Comparison of ENCODE assay signal across 8 cellular contexts in the genomic region with DNA sequence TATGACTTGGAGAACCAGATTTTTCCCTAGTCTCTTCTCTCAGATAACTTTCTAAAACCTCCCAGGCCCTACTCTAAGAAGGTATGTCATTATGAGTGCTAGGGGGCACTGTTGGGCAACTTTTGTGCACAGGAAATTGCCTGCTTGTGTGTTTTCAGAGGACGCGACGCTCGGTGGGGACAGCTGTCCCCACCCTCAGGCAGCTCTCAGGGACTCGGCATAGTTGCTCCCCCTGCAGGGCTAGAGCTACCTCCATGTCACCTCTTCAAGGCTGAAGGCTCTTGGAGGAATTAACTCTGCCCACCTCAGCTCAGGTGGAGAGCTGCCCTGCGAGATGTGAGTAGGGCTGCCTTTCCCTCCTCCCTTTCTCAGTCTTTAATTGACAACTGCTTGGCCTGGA. TPM values are rescaled to one million over a fixed set of nuclear protein-coding genes. Genes with fewer than 3 reads are reported as not detected.
DNase-seq lines count a peak whose midpoint lies in the region; ATAC-seq and TF ChIP-seq lines count a peak whose summit lies in the region.

No MANE protein-coding gene starts in this region.

- no peaks in the 10 kb centered on the region for H3K36me3 Mint-ChIP-seq in CD4-positive, alpha-beta memory T cell
- no peaks in the 10 kb centered on the region for H3K36me3 Mint-ChIP-seq in activated T-helper 17 cell treated with anti-CD3 and anti-CD28 coated beads, Interleukin-2, amount 50 U/mL, for 72 hours (ENCODE audit: low read depth)

- H3K4me1 Mint-ChIP-seq in CD4-positive, alpha-beta memory T cell = peaks cover 4 to 11% (median 6%) of the 10 kb centered on the region in 4 donors
- H3K4me1 Mint-ChIP-seq in activated T-helper 17 cell treated with anti-CD3 and anti-CD28 coated beads, Interleukin-2, amount 50 U/mL, for 72 hours = no peaks in the 10 kb centered on the region

- POLR2A ChIA-PET in CD4-positive, alpha-beta memory T cell (lab: Charles Lee; ENCODE audit: partially characterized antibody) = no interaction called here
- POLR2A ChIA-PET in PC-9 (lab: Charles Lee; ENCODE audit: unreplicated experiment) = interaction anchor here (0.6 kb wide), 2 partner anchors 90 to 173 kb away, joined by 3 read pairs; no protein-coding TSS in a partner anchor

- no peak overlapping the region for H3K27ac ChIP-seq in CD4-positive, alpha-beta memory T cell (ENCODE audit: low read depth, low read length)
- no peak overlapping the region for H3K27ac ChIP-seq in PC-9

- peaks cover 4% of the 10 kb centered on the region for H3K27me3 ChIP-seq in CD4-positive, alpha-beta memory T cell (ENCODE audit: insufficient read depth, low read length)
- peaks cover 84% of the 10 kb centered on the region for H3K27me3 ChIP-seq in PC-9 (ENCODE audit: insufficient read depth, low read depth)

- H3K27me3 Mint-ChIP-seq in CD4-positive, alpha-beta memory T cell = peaks cover 16 to 23% of the 10 kb centered on the region in 2 donors
- peaks cover 26% of the 10 kb centered on the region for H3K27me3 Mint-ChIP-seq in activated T-helper 17 cell treated with anti-CD3 and anti-CD28 coated beads, Interleukin-2, amount 50 U/mL, for 72 hours

- intact Hi-C loops in CD4-positive, alpha-beta memory T cell (cut with micrococcal nuclease) = loop anchor here (1.0 kb wide), 1 partner anchor 90 kb away; no protein-coding TSS in a partner anchor
- intact Hi-C loops in PC-9 (cut with micrococcal nuclease; ENCODE audit: unreplicated experiment) = loop anchor here (1.0 kb wide), 1 partner anchor 104 kb away; no protein-coding TSS in a partner anchor

- H3K9me3 ChIP-seq in CD4-positive, alpha-beta memory T cell (ENCODE audit: control insufficient read depth in 1 of 2, low read length in 2 of 2) = no peaks in the 10 kb centered on the region
- no peaks in the 10 kb centered on the region for H3K9me3 ChIP-seq in PC-9 (ENCODE audit: insufficient read depth, low read depth)

- no peak overlapping the region for H3K4me2 ChIP-seq in PC-9

- H3K79me2 ChIP-seq in PC-9 (ENCODE audit: low read depth) = no peaks in the 10 kb centered on the region

- no TSS peak for BruUV-seq in PC-9 (replicated peaks; lab: Mats Ljungman, UMichigan)

- H3F3A ChIP-seq in PC-9 (ENCODE audit: insufficient read depth, low read depth) = no peaks in the 10 kb centered on the region

- no peak overlapping the region for H3K27ac Mint-ChIP-seq in CD4-positive, alpha-beta memory T cell
- no peak overlapping the region for H3K27ac Mint-ChIP-seq in activated T-helper 17 cell treated with anti-CD3 and anti-CD28 coated beads, Interleukin-2, amount 50 U/mL, for 72 hours

- DNase-seq in CD4-positive, alpha-beta memory T cell = peak; percentile 29 to 54 (median 38)
- peak; percentile 37 for DNase-seq in LNCaP clone FGC (ENCODE audit: low read depth)
- peak; percentile 46 to 52 for DNase-seq in PC-9
- peak; percentile 22 to 23 for DNase-seq in hippocampal formation (lab: John Stamatoyannopoulos, UW)
- peak; percentile 29 to 36 for DNase-seq in stimulated activated CD4-positive, alpha-beta T cell treated with anti-CD3 and anti-CD28 coated beads, Interleukin-15, amount 100 ng/mL, for 48 hours (ENCODE audit: low read depth in 2 of 2)

- no peaks in the 10 kb centered on the region for H4K20me1 ChIP-seq in PC-9 (ENCODE audit: insufficient read depth)

- no peak overlapping the region for H3K4me3 Mint-ChIP-seq in CD4-positive, alpha-beta memory T cell
- no peak overlapping the region for H3K4me3 Mint-ChIP-seq in activated T-helper 17 cell treated with anti-CD3 and anti-CD28 coated beads, Interleukin-2, amount 50 U/mL, for 72 hours

- TF ChIP-seq CTCF in LNCaP clone FGC (IDR thresholded peaks at IDR 0.05; ENCODE audit: control insufficient read depth, extremely low read depth, insufficient read depth) (peak; percentile 74), PC-9 (conservative IDR thresholded peaks at IDR 0.05) (peak; percentile 66)

- H2AFZ ChIP-seq in PC-9 = no peak overlapping the region

- ATAC-seq in GM19372 (IDR thresholded peaks at IDR 0.05; ENCODE audit: low read depth, unreplicated experiment) (peak; percentile 58), GM21737 (IDR thresholded peaks at IDR 0.05; ENCODE audit: unreplicated experiment) (no peak)
- ATAC-seq in activated T-helper 17 cell treated with anti-CD3 and anti-CD28 coated beads, Interleukin-2, amount 50 U/mL, for 72 hours (replicated peaks) = peak; percentile 41

- H3K4me1 ChIP-seq in CD4-positive, alpha-beta memory T cell (ENCODE audit: insufficient read depth, low read length) = no peaks in the 10 kb centered on the region
- H3K4me1 ChIP-seq in PC-9 (replicated peaks; ENCODE audit: insufficient read depth) = no peaks in the 10 kb centered on the region

- no peaks in the 10 kb centered on the region for H3K9me2 ChIP-seq in PC-9 (ENCODE audit: insufficient read depth)

- no peak overlapping the region for H3K4me3 ChIP-seq in CD4-positive, alpha-beta memory T cell (ENCODE audit: low read length in 2 of 2)
- H3K4me3 ChIP-seq in LNCaP clone FGC (ENCODE audit: low read depth, low read length) (no peak overlapping the region), PC-9 (no peak overlapping the region)

- no peaks in the 10 kb centered on the region for H3K9me3 Mint-ChIP-seq in CD4-positive, alpha-beta memory T cell
- no peaks in the 10 kb centered on the region for H3K9me3 Mint-ChIP-seq in activated T-helper 17 cell treated with anti-CD3 and anti-CD28 coated beads, Interleukin-2, amount 50 U/mL, for 72 hours

- no peaks in the 10 kb centered on the region for H3K36me3 ChIP-seq in CD4-positive, alpha-beta memory T cell (ENCODE audit: insufficient read depth, low read length)
- H3K36me3 ChIP-seq in PC-9 (ENCODE audit: low read depth) = no peaks in the 10 kb centered on the region

- CTCF ChIA-PET in CD4-positive, alpha-beta memory T cell (lab: Charles Lee; ENCODE audit: partially characterized antibody) = interaction anchor here (1.1 to 8.4 kb wide), 8 partner anchors 12 to 104 kb away, joined by 3 to 100 read pairs (median 4); no protein-coding TSS in a partner anchor
- CTCF ChIA-PET in PC-9 (lab: Charles Lee) = interaction anchor here (0.9 to 1.7 kb wide), 2 partner anchors 104 to 366 kb away, joined by 3 to 7 read pairs; no protein-coding TSS in a partner anchor

RNA-seq across cellular contexts. Expression of a gene that starts 10.2 kb away (rescaled TPM):
- total RNA-seq in CD4-positive, alpha-beta memory T cell = under 1 TPM in 1 of 2 experiments, not detected in 1; 0.19 TPM
- not detected for polyA plus RNA-seq in CD4-positive, alpha-beta memory T cell
- total RNA-seq in PC-9 (2021) = not detected in 2 replicates
- not detected for total RNA-seq in activated T-helper 17 cell treated with anti-CD3 and anti-CD28 coated beads, Interleukin-2, amount 50 U/mL, for 72 hours

RNA-seq across cellular contexts. Expression of a gene that starts 15.2 kb away (rescaled TPM):
- not detected for total RNA-seq in CD4-positive, alpha-beta memory T cell
- polyA plus RNA-seq in CD4-positive, alpha-beta memory T cell = not detected
- not detected in 2 replicates for total RNA-seq in PC-9 (2021)
- not detected for total RNA-seq in activated T-helper 17 cell treated with anti-CD3 and anti-CD28 coated beads, Interleukin-2, amount 50 U/mL, for 72 hours
